Comparison of ENCODE assay signal across 7 cellular contexts in the genomic region with DNA sequence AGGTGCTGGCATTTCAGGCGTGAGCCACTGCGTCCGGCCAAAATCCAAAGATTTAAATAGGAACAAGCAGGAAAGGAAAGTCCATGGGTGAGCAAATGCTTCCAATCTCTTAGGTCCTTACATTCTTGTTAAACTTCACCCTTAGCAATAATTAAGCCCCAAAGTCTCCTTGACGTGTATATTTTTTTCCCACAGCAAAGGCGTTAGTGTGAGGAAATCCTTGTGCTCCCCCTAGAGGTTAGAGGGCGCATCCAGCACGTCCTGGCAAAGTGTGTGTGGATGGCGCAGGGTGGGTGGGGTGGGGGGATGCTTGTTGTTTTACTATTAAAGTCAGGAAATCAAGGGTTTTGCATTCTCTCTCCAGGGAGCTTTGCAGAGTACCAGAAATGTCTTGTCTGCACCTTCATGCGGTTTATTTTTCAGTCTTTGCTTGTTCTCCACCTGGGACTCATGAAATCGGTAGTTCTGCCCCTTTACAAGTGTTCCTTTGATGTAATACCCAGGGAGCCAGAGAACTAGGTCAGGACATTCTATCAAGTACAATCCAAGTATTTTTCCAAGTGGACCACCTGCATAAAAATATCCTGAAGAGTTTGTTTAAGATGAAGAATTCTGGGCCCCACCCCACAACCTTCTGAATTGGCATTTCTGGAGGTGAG. TPM values are rescaled to one million over a fixed set of nuclear protein-coding genes. Genes with fewer than 3 reads are reported as not detected.
A peak's percentile ranks its signal among the peaks of the same experiment; 100 is the strongest.
DNase-seq lines count a peak whose midpoint lies in the region; ATAC-seq and TF ChIP-seq lines count a peak whose summit lies in the region.

No MANE protein-coding gene starts in this region.

- no peaks in the 10 kb centered on the region for H3K27me3 ChIP-seq in PC-9 (ENCODE audit: insufficient read depth, low read depth)
- no peaks in the 10 kb centered on the region for H3K27me3 ChIP-seq in upper lobe of left lung

- TF ChIP-seq CTCF in GM12873 (IDR thresholded peaks at IDR 0.05; ENCODE audit: insufficient read depth, low read depth, low read length, missing control alignments), result peak; percentile 85
- TF ChIP-seq CTCF in PC-9 (conservative IDR thresholded peaks at IDR 0.05), result peak; percentile 72
- TF ChIP-seq CTCF in fibroblast of the aortic adventitia (IDR thresholded peaks at IDR 0.05; ENCODE audit: insufficient read depth, low read length), result peak; percentile 84
- peak in 5 of 6 experiments; percentile 43 to 87 (median 57) for TF ChIP-seq CTCF in upper lobe of left lung (IDR thresholded peaks at IDR 0.05)

- no peaks in the 10 kb centered on the region for H3K36me3 ChIP-seq in PC-9 (ENCODE audit: low read depth)
- no peaks in the 10 kb centered on the region for H3K36me3 ChIP-seq in upper lobe of left lung

- H3K4me3 ChIP-seq in PC-9 (no peak overlapping the region), fibroblast of the aortic adventitia (ENCODE audit: low read depth, low read length) (no peak overlapping the region), upper lobe of left lung (no peak overlapping the region)

- peak in 2 of 4 donors; percentile 19 to 21 for TF ChIP-seq EP300 in upper lobe of left lung (IDR thresholded peaks at IDR 0.05)

- no peak overlapping the region for H3K4me2 ChIP-seq in PC-9

- POLR2A ChIA-PET in PC-9 (lab: Charles Lee; ENCODE audit: unreplicated experiment), result interaction anchor here (0.7 kb wide), 1 partner anchor 24 kb away, joined by 3 read pairs; no protein-coding TSS in a partner anchor

- ATAC-seq in upper lobe of left lung (ENCODE audit: low FRiP score in 2 of 2), result peak; percentile 90 to 94

- no peak for TF ChIP-seq POLR2A in upper lobe of left lung (IDR thresholded peaks at IDR 0.05)

- no peaks in the 10 kb centered on the region for H3F3A ChIP-seq in PC-9 (ENCODE audit: insufficient read depth, low read depth)

- peak; percentile 74 for DNase-seq in KBM-7
- peak; percentile 57 to 58 for DNase-seq in PC-9
- peak; percentile 20 for DNase-seq in activated T-helper 1 cell treated with Interleukin-2 at 50 U/mL for 16 hours (ENCODE audit: low read depth)
- peak; percentile 75 for DNase-seq in fibroblast of the aortic adventitia (ENCODE audit: low read depth)
- peak; percentile 35 for DNase-seq in non-pigmented ciliary epithelial cell (ENCODE audit: low read depth)
- peak in 1 of 2 donors; percentile 59 for DNase-seq in upper lobe of left lung

- no peak overlapping the region for H3K27ac ChIP-seq in PC-9
- H3K27ac ChIP-seq in upper lobe of left lung, result peak overlapping the region; percentile 27 to 64 (median 62)

- no peaks in the 10 kb centered on the region for H3K9me3 ChIP-seq in PC-9 (ENCODE audit: insufficient read depth, low read depth)
- no peaks in the 10 kb centered on the region for H3K9me3 ChIP-seq in upper lobe of left lung

- CTCF ChIA-PET in PC-9 (lab: Charles Lee), result no interaction called here

- H2AFZ ChIP-seq in PC-9, result no peak overlapping the region

- intact Hi-C loops in PC-9 (cut with micrococcal nuclease; ENCODE audit: unreplicated experiment), result loop anchor here (1.0 to 10.0 kb wide), 4 partner anchors 145 to 558 kb away; partner anchors contain the start of gene TP53I3

- no peaks in the 10 kb centered on the region for H3K4me1 ChIP-seq in PC-9 (replicated peaks; ENCODE audit: insufficient read depth)
- H3K4me1 ChIP-seq in upper lobe of left lung, result peaks cover 0 to 3% (median 1%) of the 10 kb centered on the region in 4 donors

- BruUV-seq in PC-9 (replicated peaks; lab: Mats Ljungman, UMichigan), result no TSS peak

- 20 to 26% methylated on average over 10 of the region's 10 CpGs for WGBS in upper lobe of left lung, 2 donors

- in situ Hi-C loops in KBM-7 (cut with MboI; ENCODE audit: low pct_unique_long_range_greater_than_20kb, low sequenced_read_pairs), result no loop called here

- no peaks in the 10 kb centered on the region for H3K9me2 ChIP-seq in PC-9 (ENCODE audit: insufficient read depth)

- H4K20me1 ChIP-seq in PC-9 (ENCODE audit: insufficient read depth), result no peaks in the 10 kb centered on the region

- H3K79me2 ChIP-seq in PC-9 (ENCODE audit: low read depth), result no peaks in the 10 kb centered on the region

RNA-seq across cellular contexts. Expression of gene ITSN2, which starts 22.2 kb away (rescaled TPM):
- 28.4 and 30.4 TPM in 2 replicates for total RNA-seq in PC-9 (2021)
- total RNA-seq in fibroblast of the aortic adventitia (ENCODE audit: low replicate concordance), result 23.9 and 32.4 TPM in 2 replicates
- 100 to 1,000 TPM in 2 of 6 donors, 10 to 100 TPM in 4; 73.4 to 119 (median 91.3) TPM for total RNA-seq in upper lobe of left lung
